Comparison of ENCODE assay signal across 11 cellular contexts in genomic region chr7:148447221-148447845, GRCh38.
DNase-seq lines count a peak whose midpoint lies in the region; ATAC-seq and TF ChIP-seq lines count a peak whose summit lies in the region.
"Had no signal": no experiment of that assay in that cellular context is flagged by ENCODE, and none has a peak within 500 bp of the region (broad histone marks: within the 10 kb centered on the region; RNA-seq: fewer than 3 reads in every experiment).

No MANE protein-coding gene starts in this region.

- no peaks in the 10 kb centered on the region for H3K27me3 ChIP-seq in aorta (ENCODE audit: control insufficient read depth in 1 of 2, insufficient read depth in 2 of 2, low read length in 1 of 2)
- H3K27me3 ChIP-seq: sigmoid colon had no signal

- no peak for TF ChIP-seq CTCF in HFFc6 (IDR thresholded peaks at IDR 0.05)

- H3K36me3 ChIP-seq in aorta (ENCODE audit: control insufficient read depth in 1 of 2, insufficient read depth in 2 of 2, low read length in 1 of 2) = no peaks in the 10 kb centered on the region
- H3K36me3 ChIP-seq: sigmoid colon had no signal

- H3K4me1 Mint-ChIP-seq in HFFc6 (ENCODE audit: low read depth) = no peaks in the 10 kb centered on the region

- ATAC-seq in GM18502 (IDR thresholded peaks at IDR 0.05; ENCODE audit: poor library complexity, unreplicated experiment) (peak; percentile 95), GM21360 (IDR thresholded peaks at IDR 0.05; ENCODE audit: unreplicated experiment) (peak; percentile 94), HG03103 (IDR thresholded peaks at IDR 0.05; ENCODE audit: low read depth, unreplicated experiment) (peak; percentile 89), aorta (ENCODE audit: low FRiP score) (no peak)

- in situ Hi-C loops in KBM-7 (cut with MboI; ENCODE audit: low pct_unique_long_range_greater_than_20kb, low sequenced_read_pairs) = no loop called here

- WGBS in aorta, 2 donors = 33 to 40% methylated on average over 4 of the region's 4 CpGs

- H3K4me3 Mint-ChIP-seq in HFFc6 = no peak overlapping the region

- H3K9me3 Mint-ChIP-seq in HFFc6 = peaks cover 14% of the 10 kb centered on the region

- no peaks in the 10 kb centered on the region for H3K27me3 Mint-ChIP-seq in HFFc6 (ENCODE audit: insufficient read depth)

- H3K9me3 ChIP-seq in aorta (ENCODE audit: control insufficient read depth, low read length) = peaks cover 4% of the 10 kb centered on the region
- H3K9me3 ChIP-seq: sigmoid colon had no signal

- H3K4me3 ChIP-seq in aorta (ENCODE audit: low read length in 2 of 2) = no peak overlapping the region
- H3K4me3 ChIP-seq: sigmoid colon had no signal

- H3K27ac Mint-ChIP-seq in HFFc6 = no peak overlapping the region

- no peaks in the 10 kb centered on the region for H3K4me1 ChIP-seq in aorta (ENCODE audit: control insufficient read depth in 1 of 2, insufficient read depth in 2 of 2, low read length in 2 of 2)

- intact Hi-C loops in aorta (cut with DNase I) = no loop called here

- H3K36me3 Mint-ChIP-seq in HFFc6 (ENCODE audit: low read depth) = no peaks in the 10 kb centered on the region

- peak; percentile 17 for DNase-seq in foreskin melanocyte
- DNase-seq in SHP77 treated with DMSO at 0.1 percent for 48 hours (lab: John Stamatoyannopoulos, UW) = no peak
- DNase-seq in aorta = no peak
- DNase-seq in HFFc6 = no peak
- no peak for DNase-seq in KBM-7
- DNase-seq: effector CD8-positive, alpha-beta T cell; NCI-H187; sigmoid colon had no signal

- H3K27ac ChIP-seq in aorta (ENCODE audit: low read depth in 1 of 2, low read length in 2 of 2) = no peak overlapping the region
- H3K27ac ChIP-seq: sigmoid colon had no signal
